ENCODE assay signal across 3 cellular contexts in genomic region chr7:8251195-8251594, GRCh38.
TF ChIP-seq lines count a peak whose summit lies in the region.

No MANE protein-coding gene starts in this region.

TF ChIP-seq in SK-N-SH treated with all-trans-retinoic acid at 6 μM for 48 hours, 23 proteins besides CTCF, POLR2A, EP300 and RAD21 (continued from another document):
- TF ChIP-seq, protein P1, sequence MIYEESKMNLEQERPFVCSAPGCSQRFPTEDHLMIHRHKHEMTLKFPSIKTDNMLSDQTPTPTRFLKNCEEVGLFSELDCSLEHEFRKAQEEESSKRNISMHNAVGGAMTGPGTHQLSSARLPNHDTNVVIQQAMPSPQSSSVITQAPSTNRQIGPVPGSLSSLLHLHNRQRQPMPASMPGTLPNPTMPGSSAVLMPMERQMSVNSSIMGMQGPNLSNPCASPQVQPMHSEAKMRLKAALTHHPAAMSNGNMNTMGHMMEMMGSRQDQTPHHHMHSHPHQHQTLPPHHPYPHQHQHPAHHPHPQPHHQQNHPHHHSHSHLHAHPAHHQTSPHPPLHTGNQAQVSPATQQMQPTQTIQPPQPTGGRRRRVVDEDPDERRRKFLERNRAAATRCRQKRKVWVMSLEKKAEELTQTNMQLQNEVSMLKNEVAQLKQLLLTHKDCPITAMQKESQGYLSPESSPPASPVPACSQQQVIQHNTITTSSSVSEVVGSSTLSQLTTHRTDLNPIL (CRISPR knock-in tag; IDR thresholded peaks at IDR 0.05; ENCODE audit: low read depth), result no peak
- TF ChIP-seq TSHZ2 (CRISPR knock-in tag; IDR thresholded peaks at IDR 0.05), result no peak
- TF ChIP-seq, protein P2, sequence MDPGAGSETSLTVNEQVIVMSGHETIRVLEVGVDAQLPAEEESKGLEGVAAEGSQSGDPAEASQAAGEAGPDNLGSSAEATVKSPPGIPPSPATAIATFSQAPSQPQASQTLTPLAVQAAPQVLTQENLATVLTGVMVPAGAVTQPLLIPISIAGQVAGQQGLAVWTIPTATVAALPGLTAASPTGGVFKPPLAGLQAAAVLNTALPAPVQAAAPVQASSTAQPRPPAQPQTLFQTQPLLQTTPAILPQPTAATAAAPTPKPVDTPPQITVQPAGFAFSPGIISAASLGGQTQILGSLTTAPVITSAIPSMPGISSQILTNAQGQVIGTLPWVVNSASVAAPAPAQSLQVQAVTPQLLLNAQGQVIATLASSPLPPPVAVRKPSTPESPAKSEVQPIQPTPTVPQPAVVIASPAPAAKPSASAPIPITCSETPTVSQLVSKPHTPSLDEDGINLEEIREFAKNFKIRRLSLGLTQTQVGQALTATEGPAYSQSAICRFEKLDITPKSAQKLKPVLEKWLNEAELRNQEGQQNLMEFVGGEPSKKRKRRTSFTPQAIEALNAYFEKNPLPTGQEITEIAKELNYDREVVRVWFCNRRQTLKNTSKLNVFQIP (CRISPR knock-in tag; IDR thresholded peaks at IDR 0.05; ENCODE audit: borderline replicate concordance, low read depth), result no peak
- 0 out of 2 replicates have a peak, but pooled peaks have one; percentile 21 for TF ChIP-seq ISL1 (CRISPR knock-in tag; IDR thresholded peaks at IDR 0.05)
- no peak for TF ChIP-seq BACH2 (CRISPR knock-in tag; IDR thresholded peaks at IDR 0.05; ENCODE audit: borderline replicate concordance)
- no peak for TF ChIP-seq ESRRG (CRISPR knock-in tag; IDR thresholded peaks at IDR 0.05)
- TF ChIP-seq SNAI2 (CRISPR knock-in tag; IDR thresholded peaks at IDR 0.05), result no peak
- no peak for TF ChIP-seq ARNTL (CRISPR knock-in tag; IDR thresholded peaks at IDR 0.05; ENCODE audit: borderline replicate concordance, low read depth)

TF ChIP-seq in SK-N-SH, 30 proteins besides CTCF, POLR2A, EP300 and RAD21 (continued from another document):
- TF ChIP-seq SIN3A (IDR thresholded peaks at IDR 0.05; ENCODE audit: borderline replicate concordance, low read depth, low read length) (no peak), ELF1 (IDR thresholded peaks at IDR 0.05) (no peak), EZH2phosphoT487 (IDR thresholded peaks at IDR 0.05; ENCODE audit: borderline replicate concordance, low read depth) (no peak), YY1 (IDR thresholded peaks at IDR 0.05; ENCODE audit: low read depth) (no peak), PBX3 (IDR thresholded peaks at IDR 0.05) (no peak), NRF1 (IDR thresholded peaks at IDR 0.05; ENCODE audit: low read depth, low read length) (no peak)
- TF ChIP-seq, protein P3, sequence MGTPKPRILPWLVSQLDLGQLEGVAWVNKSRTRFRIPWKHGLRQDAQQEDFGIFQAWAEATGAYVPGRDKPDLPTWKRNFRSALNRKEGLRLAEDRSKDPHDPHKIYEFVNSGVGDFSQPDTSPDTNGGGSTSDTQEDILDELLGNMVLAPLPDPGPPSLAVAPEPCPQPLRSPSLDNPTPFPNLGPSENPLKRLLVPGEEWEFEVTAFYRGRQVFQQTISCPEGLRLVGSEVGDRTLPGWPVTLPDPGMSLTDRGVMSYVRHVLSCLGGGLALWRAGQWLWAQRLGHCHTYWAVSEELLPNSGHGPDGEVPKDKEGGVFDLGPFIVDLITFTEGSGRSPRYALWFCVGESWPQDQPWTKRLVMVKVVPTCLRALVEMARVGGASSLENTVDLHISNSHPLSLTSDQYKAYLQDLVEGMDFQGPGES (IDR thresholded peaks at IDR 0.05; ENCODE audit: low read depth, low read length), result no peak
- TF ChIP-seq, protein P4, sequence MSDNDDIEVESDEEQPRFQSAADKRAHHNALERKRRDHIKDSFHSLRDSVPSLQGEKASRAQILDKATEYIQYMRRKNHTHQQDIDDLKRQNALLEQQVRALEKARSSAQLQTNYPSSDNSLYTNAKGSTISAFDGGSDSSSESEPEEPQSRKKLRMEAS (IDR thresholded peaks at IDR 0.05; ENCODE audit: low read depth), result no peak

TF ChIP-seq in K562, 482 proteins besides CTCF, POLR2A, EP300 and RAD21 (continued from another document):
- no peak for TF ChIP-seq ZBTB33 (CRISPR knock-in tag; IDR thresholded peaks at IDR 0.05)
